29 cellular contexts compared by ENCODE assay signal in the genomic region with DNA sequence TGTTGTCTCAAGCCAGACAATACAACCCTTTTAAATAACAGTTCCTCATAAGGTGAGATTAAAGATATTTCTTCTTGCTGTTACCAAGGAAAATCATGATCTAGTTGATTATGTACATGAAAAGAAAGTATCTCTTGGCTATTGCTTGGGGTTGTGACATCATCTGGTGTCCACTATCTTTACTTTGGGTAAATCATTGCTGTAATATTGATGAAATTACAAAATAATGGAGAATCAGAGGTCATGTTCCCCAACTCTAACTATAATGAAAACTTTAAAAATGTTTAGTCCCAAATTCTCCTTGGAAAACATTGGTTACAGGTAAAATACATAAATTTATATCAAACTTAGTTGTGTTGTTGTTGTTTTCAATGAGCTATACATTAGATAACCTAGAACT.
"Had no signal": no experiment of that assay in that cellular context is flagged by ENCODE, and none has a peak within 500 bp of the region (broad histone marks: within the 10 kb centered on the region; RNA-seq: fewer than 3 reads in every experiment).

No MANE protein-coding gene starts in this region.

- H3K27ac Mint-ChIP-seq: dendritic cell treated with granulocyte-macrophage colony-stimulating factor and Interleukin-4, amounts not matched to agents 40 ng/mL and 50 ng/mL, for 4 days; effector memory CD8-positive, alpha-beta T cell; endodermal cell had no signal

- H3K36me3 ChIP-seq: colonic mucosa, esophagus muscularis mucosa, esophagus squamous epithelium, gastrocnemius medialis, gastroesophageal sphincter, heart left ventricle, heart right ventricle had no signal

- H3K27me3 Mint-ChIP-seq: dendritic cell treated with granulocyte-macrophage colony-stimulating factor and Interleukin-4, amounts not matched to agents 40 ng/mL and 50 ng/mL, for 4 days; effector memory CD8-positive, alpha-beta T cell had no signal

- H3K9me3 ChIP-seq: colonic mucosa, esophagus muscularis mucosa, esophagus squamous epithelium, gastrocnemius medialis, gastroesophageal sphincter, heart left ventricle, heart right ventricle had no signal

- H3K9me3 Mint-ChIP-seq: dendritic cell treated with granulocyte-macrophage colony-stimulating factor and Interleukin-4, amounts not matched to agents 40 ng/mL and 50 ng/mL, for 4 days; endodermal cell had no signal

- H3K4me3 Mint-ChIP-seq: dendritic cell treated with granulocyte-macrophage colony-stimulating factor and Interleukin-4, amounts not matched to agents 40 ng/mL and 50 ng/mL, for 4 days; effector memory CD8-positive, alpha-beta T cell; endodermal cell had no signal

- DNase-seq: colonic mucosa; cortex of kidney; dermis blood vessel endothelial cell; dorsolateral prefrontal cortex; effector CD4-positive, alpha-beta T cell; effector CD8-positive, alpha-beta T cell; effector memory CD4-positive, alpha-beta T cell; effector memory CD8-positive, alpha-beta T cell; erythroblast; esophagus squamous epithelium; foreskin fibroblast; foreskin keratinocyte; foreskin melanocyte; gastrocnemius medialis; glutamatergic neuron; head of caudate nucleus; heart left ventricle; heart right ventricle had no signal

- H3K4me1 ChIP-seq: colonic mucosa, esophagus muscularis mucosa, esophagus squamous epithelium, foreskin keratinocyte, gastroesophageal sphincter, heart left ventricle, heart right ventricle had no signal

- ATAC-seq: effector memory CD8-positive, alpha-beta T cell; esophagus mucosa; foreskin keratinocyte; gastroesophageal sphincter; heart left ventricle; heart right ventricle had no signal

- H3K4me3 ChIP-seq: colonic mucosa, coronary artery, dorsolateral prefrontal cortex, esophagus muscularis mucosa, esophagus squamous epithelium, gastrocnemius medialis, gastroesophageal sphincter, heart left ventricle, heart right ventricle had no signal

- FAIRE-seq: colon, endometrium, endothelial cell of umbilical vein, frontal cortex had no signal

- H3K27me3 ChIP-seq: colonic mucosa, dorsolateral prefrontal cortex, esophagus muscularis mucosa, foreskin keratinocyte, gastrocnemius medialis, gastroesophageal sphincter, heart left ventricle had no signal

- H3K27ac ChIP-seq: colonic mucosa, coronary artery, dorsolateral prefrontal cortex, epithelial cell of prostate, esophagus muscularis mucosa, esophagus squamous epithelium, foreskin keratinocyte, gastroesophageal sphincter, heart left ventricle, heart right ventricle had no signal
